In genomic region chr12:110109037-110109836, GRCh38 we compare ENCODE assay signal across 8 cellular contexts. TPM values are rescaled to one million over a fixed set of nuclear protein-coding genes. Genes with fewer than 3 reads are reported as not detected.
DNase-seq lines count a peak whose midpoint lies in the region; TF ChIP-seq lines count a peak whose summit lies in the region.

No MANE protein-coding gene starts in this region.

- H3K4me3 ChIP-seq in ascending aorta (peak overlapping the region; percentile 21 to 27), hepatocyte (no peak overlapping the region), skeletal muscle tissue (ENCODE audit: low read length in 3 of 3) (peak overlapping the region; percentile 33 to 52 (median 49))

- no peaks in the 10 kb centered on the region for H3K36me3 ChIP-seq in ascending aorta
- no peaks in the 10 kb centered on the region for H3K36me3 ChIP-seq in hepatocyte (replicated peaks; ENCODE audit: insufficient read depth, low read depth)
- H3K36me3 ChIP-seq in skeletal muscle tissue (ENCODE audit: control insufficient read depth in 3 of 3, insufficient read depth in 3 of 3, low read length in 3 of 3), result no peaks in the 10 kb centered on the region

- no peaks in the 10 kb centered on the region for H4K20me1 ChIP-seq in hepatocyte (ENCODE audit: insufficient read depth, poor library complexity, severe bottlenecking)

- H3K79me2 ChIP-seq in hepatocyte, result no peaks in the 10 kb centered on the region

- H3K27ac ChIP-seq in ascending aorta (peak overlapping the region; percentile 91 to 92), hepatocyte (peak overlapping the region; percentile 90), skeletal muscle tissue (ENCODE audit: low read depth, low read length) (peak overlapping the region; percentile 86)

- H3K9me3 ChIP-seq in ascending aorta (no peaks in the 10 kb centered on the region), hepatocyte (ENCODE audit: low read depth) (no peaks in the 10 kb centered on the region), skeletal muscle tissue (ENCODE audit: control insufficient read depth in 3 of 3, low read length in 3 of 3) (no peaks in the 10 kb centered on the region)

- H3K4me2 ChIP-seq in hepatocyte, result peak overlapping the region; percentile 45

- H3K27me3 ChIP-seq in ascending aorta (no peaks in the 10 kb centered on the region), hepatocyte (no peaks in the 10 kb centered on the region), skeletal muscle tissue (ENCODE audit: control insufficient read depth in 3 of 3, insufficient read depth in 3 of 3, low read length in 3 of 3) (no peaks in the 10 kb centered on the region)

- intact Hi-C loops in ascending aorta (cut with DNase I), result loop anchor here (1.0 to 10.0 kb wide), 4 partner anchors 15 to 476 kb away; partner anchors contain the start of genes IFT81 and PPTC7

- H3K9ac ChIP-seq in skeletal muscle tissue (ENCODE audit: low read depth in 1 of 3, low read length in 3 of 3), result peak overlapping the region; percentile 57 to 74 (median 73)

- DNase-seq in HCEC 1CT (peak; percentile 100), ascending aorta (ENCODE audit: low spot score in 2 of 2) (peak; percentile 77 to 97), hepatocyte (ENCODE audit: low spot score) (peak; percentile 74), COR-L47 (lab: John Stamatoyannopoulos, UW) (no peak), NAMALWA (ENCODE audit: low spot score) (no peak), NCI-H345 (lab: John Stamatoyannopoulos, UW) (no peak)
- no peak for DNase-seq in activated CD4-positive, alpha-beta T cell treated with anti-CD3 and anti-CD28 coated beads for 48 hours

- no peaks in the 10 kb centered on the region for H3K9me2 ChIP-seq in hepatocyte (replicated peaks; ENCODE audit: insufficient read depth)

- 20% methylated on average over 13 of the region's 13 CpGs for WGBS in hepatocyte (ENCODE audit: low lambda C conversion rate, missing lambda C conversion rate)

- H3K4me1 ChIP-seq in ascending aorta (peaks cover 17 to 61% of the 10 kb centered on the region in 2 donors), hepatocyte (ENCODE audit: insufficient read depth) (peaks cover 10% of the 10 kb centered on the region), skeletal muscle tissue (ENCODE audit: control insufficient read depth in 3 of 3, insufficient read depth in 3 of 3, low read length in 3 of 3) (peaks cover 19 to 29% (median 24%) of the 10 kb centered on the region in 3 donors)

- H2AFZ ChIP-seq in hepatocyte, result peak overlapping the region; percentile 40

- TF ChIP-seq CTCF in ascending aorta (IDR thresholded peaks at IDR 0.05), result peak in 1 of 3 experiments; percentile 68
- no peak for TF ChIP-seq CTCF in hepatocyte (IDR thresholded peaks at IDR 0.05; ENCODE audit: poor library complexity)

RNA-seq across cellular contexts. Expression of gene IFT81, which starts 14.9 kb away (rescaled TPM):
- total RNA-seq in ascending aorta (12.0 TPM), hepatocyte (13.7 and 14.6 TPM in 2 replicates), skeletal muscle tissue (18.3 TPM)
- 10.4 and 12.6 TPM in 2 replicates for polyA plus RNA-seq in hepatocyte

Comparison
In these comparisons a context has a peak if more than half of its experiments do, and no peak if none do; other contexts are left out.
1. DNase-seq: peak in HCEC 1CT (single experiment), ascending aorta (2 of 2) and hepatocyte (single experiment); none in activated CD4-positive, alpha-beta T cell treated with anti-CD3 and anti-CD28 coated beads for 48 hours (single experiment), COR-L47 (single experiment), NAMALWA (single experiment) and NCI-H345 (single experiment).
2. Peak in every context shown above with its lines, with median percentiles within 50 percentile points of each other: H3K27ac ChIP-seq.